In the genomic region with DNA sequence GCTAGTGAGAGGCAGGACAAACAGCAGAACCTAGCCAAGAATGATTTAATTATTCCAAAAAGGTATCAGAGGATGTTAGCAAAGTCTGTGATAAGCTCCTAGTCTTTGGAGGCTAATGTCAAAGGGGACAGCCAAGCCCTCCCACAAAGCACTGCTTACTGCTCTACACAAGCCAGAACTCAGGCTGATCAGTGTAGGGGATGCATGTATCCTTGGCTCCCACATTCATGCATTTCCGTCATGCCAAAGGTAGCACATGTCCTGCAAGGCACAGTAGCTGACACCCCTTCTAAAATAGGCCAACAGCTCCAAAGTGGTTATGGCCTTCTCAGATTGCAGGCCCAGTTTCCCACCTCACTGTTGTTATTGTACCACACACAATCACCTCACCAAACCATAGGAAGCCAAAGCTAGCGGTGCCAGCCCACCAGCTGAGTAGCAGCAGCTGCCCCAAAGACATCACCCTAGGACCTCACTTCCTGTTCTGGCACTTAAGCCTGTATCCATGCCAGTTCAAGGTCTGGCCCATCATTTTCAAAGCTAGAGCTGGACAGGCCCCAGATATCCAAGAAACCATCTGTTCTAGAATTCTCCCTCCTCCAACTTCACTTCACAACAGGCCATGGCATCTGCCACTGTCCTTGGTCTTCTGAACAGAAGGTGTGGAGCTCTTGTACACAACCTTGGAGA, we compare ENCODE assay signal across 17 cellular contexts. TPM values are rescaled to one million over a fixed set of nuclear protein-coding genes. Genes with fewer than 3 reads are reported as not detected.
A peak's percentile ranks its signal among the peaks of the same experiment; 100 is the strongest.
DNase-seq lines count a peak whose midpoint lies in the region; ATAC-seq and TF ChIP-seq lines count a peak whose summit lies in the region.
"Had no signal": no experiment of that assay in that cellular context is flagged by ENCODE, and none has a peak within 500 bp of the region (broad histone marks: within the 10 kb centered on the region; RNA-seq: fewer than 3 reads in every experiment).

No MANE protein-coding gene starts in this region.

- TF ChIP-seq CTCF in nephron (IDR thresholded peaks at IDR 0.05; ENCODE audit: unreplicated experiment in 3 of 3), result no peak

- H3K4me3 Mint-ChIP-seq in nephron, result no peak overlapping the region
- H3K4me3 Mint-ChIP-seq: activated CD8-positive, alpha-beta T cell treated with anti-CD3 and anti-CD28 coated beads, Interleukin-2, amount 10 ng/mL, durations not matched to agents 7 days and 5 days; activated naive CD4-positive, alpha-beta T cell treated with anti-CD3 and anti-CD28 coated beads, Interleukin-2, amount 50 U/mL, for 24 hours; stimulated activated naive CD8-positive, alpha-beta T cell treated with anti-CD3 and anti-CD28 coated beads, Interleukin-15, amount 100 ng/mL, for 72 hours had no signal

- DNase-seq in left ventricle myocardium superior (no peak), cardiac septum (ENCODE audit: low spot score) (no peak), dermis blood vessel endothelial cell (peak; percentile 60), dedifferentiated amniotic fluid mesenchymal stem cell (ENCODE audit: extremely low spot score) (no peak), AG20443 (ENCODE audit: low spot score) (no peak), activated gamma-delta T cell treated with Interleukin-2 at 50 U/mL for 16 hours (no peak)
- DNase-seq: activated CD4-positive, CD25-positive, alpha-beta regulatory T cell; activated CD8-positive, alpha-beta T cell treated with anti-CD3 and anti-CD28 coated beads, Interleukin-2, amount 10 ng/mL, durations not matched to agents 7 days and 5 days; activated T-cell treated with anti-CD3 and anti-CD28 coated beads, Interleukin-2, amount 50 U/mL, for 48 hours; cortex of kidney; GF-D8; left lung; SIG-M5; stimulated activated naive CD8-positive, alpha-beta T cell treated with anti-CD3 and anti-CD28 coated beads, Interleukin-15, amount 100 ng/mL, for 72 hours had no signal

- H3K36me3 Mint-ChIP-seq in nephron (ENCODE audit: low read depth), result no peaks in the 10 kb centered on the region
- H3K36me3 Mint-ChIP-seq: activated naive CD4-positive, alpha-beta T cell treated with anti-CD3 and anti-CD28 coated beads, Interleukin-2, amount 50 U/mL, for 24 hours had no signal

- H3K27me3 Mint-ChIP-seq in nephron (ENCODE audit: low read depth), result peaks cover 4% of the 10 kb centered on the region
- H3K27me3 Mint-ChIP-seq: activated naive CD4-positive, alpha-beta T cell treated with anti-CD3 and anti-CD28 coated beads, Interleukin-2, amount 50 U/mL, for 24 hours; stimulated activated naive CD8-positive, alpha-beta T cell treated with anti-CD3 and anti-CD28 coated beads, Interleukin-15, amount 100 ng/mL, for 72 hours had no signal

- peak overlapping the region in 2 of 3 experiments; percentile 62 to 72 for H3K27ac Mint-ChIP-seq in nephron
- H3K27ac Mint-ChIP-seq: activated CD8-positive, alpha-beta T cell treated with anti-CD3 and anti-CD28 coated beads, Interleukin-2, amount 10 ng/mL, durations not matched to agents 7 days and 5 days; activated naive CD4-positive, alpha-beta T cell treated with anti-CD3 and anti-CD28 coated beads, Interleukin-2, amount 50 U/mL, for 24 hours had no signal

- ATAC-seq in left ventricle myocardium superior (peak; percentile 42), GM21717 (IDR thresholded peaks at IDR 0.05; ENCODE audit: unreplicated experiment) (no peak)
- ATAC-seq: activated CD8-positive, alpha-beta T cell treated with anti-CD3 and anti-CD28 coated beads, Interleukin-2, amount 10 ng/mL, durations not matched to agents 7 days and 5 days; left lung; stimulated activated naive CD8-positive, alpha-beta T cell treated with anti-CD3 and anti-CD28 coated beads, Interleukin-15, amount 100 ng/mL, for 72 hours had no signal

- H3K9me3 Mint-ChIP-seq in nephron, result no peaks in the 10 kb centered on the region
- H3K9me3 Mint-ChIP-seq: activated naive CD4-positive, alpha-beta T cell treated with anti-CD3 and anti-CD28 coated beads, Interleukin-2, amount 50 U/mL, for 24 hours; stimulated activated naive CD8-positive, alpha-beta T cell treated with anti-CD3 and anti-CD28 coated beads, Interleukin-15, amount 100 ng/mL, for 72 hours had no signal

- H3K4me1 Mint-ChIP-seq in nephron, result peaks cover 63% of the 10 kb centered on the region

- intact Hi-C loops in left ventricle myocardium superior (cut with micrococcal nuclease), result no loop called here
- intact Hi-C loops in cardiac septum (cut with DNase I), result no loop called here

RNA-seq across cellular contexts. Expression of a gene that starts 40.9 kb away (rescaled TPM):
- total RNA-seq in left ventricle myocardium superior, result 3.7 TPM
- total RNA-seq in cardiac septum, result 8.6 TPM
- total RNA-seq in dermis blood vessel endothelial cell, result 78.3 and 138 TPM in 2 replicates
